Comparison of ENCODE assay signal across 10 cellular contexts in the genomic region with DNA sequence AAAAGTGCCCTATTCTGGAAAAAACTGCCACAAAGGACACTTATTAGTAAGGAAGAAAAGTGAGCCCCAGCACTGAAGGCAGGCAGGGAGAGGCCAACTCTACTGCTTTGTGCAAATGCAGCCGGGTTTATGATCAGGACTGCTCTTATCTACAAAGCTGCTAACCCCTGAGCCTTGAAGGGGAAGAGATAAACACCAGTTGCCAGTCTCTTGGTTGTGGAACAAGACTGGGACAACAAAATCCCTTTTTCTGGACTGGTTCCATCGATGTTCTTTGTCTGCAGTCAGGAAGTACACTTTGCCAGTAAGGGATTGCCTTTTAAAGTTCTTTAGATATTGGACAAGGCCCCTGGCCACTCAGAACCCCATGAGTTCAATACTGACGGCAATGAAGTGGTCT. TPM values are rescaled to one million over a fixed set of nuclear protein-coding genes. Genes with fewer than 3 reads are reported as not detected.
DNase-seq lines count a peak whose midpoint lies in the region; ATAC-seq, FAIRE-seq and TF ChIP-seq lines count a peak whose summit lies in the region.
"Had no signal": no experiment of that assay in that cellular context is flagged by ENCODE, and none has a peak within 500 bp of the region (broad histone marks: within the 10 kb centered on the region; RNA-seq: fewer than 3 reads in every experiment).

No MANE protein-coding gene starts in this region.

- no peaks in the 10 kb centered on the region for H3K9me3 Mint-ChIP-seq in stimulated activated memory B cell treated with anti-CD40 and anti-IgM and Interleukin-4, amounts not matched to agents 10 μg/mL and 1 μg/mL and 100 μg/mL, for 72 hours

- no TSS peak for BruUV-seq in K562 (replicated peaks; lab: Mats Ljungman, UMichigan)

- peaks cover 32% of the 10 kb centered on the region for H3K36me3 ChIP-seq in K562 (ENCODE audit: control insufficient read depth, insufficient read depth, low read length)
- no peaks in the 10 kb centered on the region for H3K36me3 ChIP-seq in right lobe of liver

- H3K79me2 ChIP-seq in K562 (ENCODE audit: control insufficient read depth, insufficient read depth, low read length) = peaks cover 84% of the 10 kb centered on the region

- WGBS in K562 (ENCODE audit: insufficient coverage, low coverage, missing lambda C conversion rate) = 14% methylated on average over 3 of the region's 3 CpGs
- 45% methylated on average over 3 of the region's 3 CpGs for WGBS in right lobe of liver (ENCODE audit: insufficient coverage, low coverage, low lambda C conversion rate, missing lambda C conversion rate)

- H3K4me1 Mint-ChIP-seq in stimulated activated memory B cell treated with anti-CD40 and anti-IgM and Interleukin-4, amounts not matched to agents 10 μg/mL and 1 μg/mL and 100 μg/mL, for 72 hours = peaks cover 80% of the 10 kb centered on the region

- H3K36me3 Mint-ChIP-seq in stimulated activated memory B cell treated with anti-CD40 and anti-IgM and Interleukin-4, amounts not matched to agents 10 μg/mL and 1 μg/mL and 100 μg/mL, for 72 hours = peaks cover 25% of the 10 kb centered on the region

- TF ChIP-seq RAD21 in K562 (CRISPR knock-in tag; conservative IDR thresholded peaks at IDR 0.05 in 1 of 2, IDR thresholded peaks at IDR 0.05 in 1 of 2) = 0 out of 4 replicates have a peak, but pooled peaks of 1 of the 2 experiments have one; percentile 1

- no peaks in the 10 kb centered on the region for H3K27me3 Mint-ChIP-seq in stimulated activated memory B cell treated with anti-CD40 and anti-IgM and Interleukin-4, amounts not matched to agents 10 μg/mL and 1 μg/mL and 100 μg/mL, for 72 hours

- no peak overlapping the region for H2AFZ ChIP-seq in K562 (ENCODE audit: low read depth, low read length)

- H3K4me2 ChIP-seq in K562 (ENCODE audit: insufficient read depth, low read length) = peak overlapping the region; percentile 2; the same call in 1 of the 2 replicates

- peaks cover 7 to 17% of the 10 kb centered on the region in 2 experiments; a peak in 3 of 5 replicates for H3K4me1 ChIP-seq in K562 (replicated peaks in 1 of 2; ENCODE audit: control insufficient read depth in 2 of 2, insufficient read depth in 2 of 2, low read length in 2 of 2)
- H3K4me1 ChIP-seq in right lobe of liver = peaks cover 0 to 21% (median 7%) of the 10 kb centered on the region in 4 donors

- DNase-seq in LNCaP clone FGC (ENCODE audit: low read depth) (peak; percentile 88), K562 (ENCODE audit: extremely low read depth in 1 of 4, low spot score in 3 of 4) (peak in 2 of 4 experiments; percentile 40 to 75), right lobe of liver (no peak), GM20000 (ENCODE audit: low spot score) (no peak), NCI-H1105 treated with DMSO at 0.1 percent for 48 hours (lab: John Stamatoyannopoulos, UW) (no peak), T-helper 9 cell (no peak)
- DNase-seq in activated CD8-positive, alpha-beta memory T cell treated with anti-CD3 and anti-CD28 coated beads for 24 hours = no peak
- DNase-seq: hippocampal formation had no signal

- intact Hi-C loops in K562 (cut with micrococcal nuclease) (no loop called here), right lobe of liver (cut with DNase I) (no loop called here)

- no peaks in the 10 kb centered on the region for H3K27me3 ChIP-seq in K562 (ENCODE audit: control insufficient read depth in 2 of 2, insufficient read depth in 2 of 2, low read length in 2 of 2)
- no peaks in the 10 kb centered on the region for H3K27me3 ChIP-seq in right lobe of liver

- no peak overlapping the region; a peak in 1 of 4 replicates for H3K9ac ChIP-seq in K562 (ENCODE audit: insufficient read depth in 1 of 2, low read depth in 2 of 2, low read length in 2 of 2)

- TF ChIP-seq EP300 in K562 (IDR thresholded peaks at IDR 0.05; ENCODE audit: low read length) = peak; percentile 29; the same call in 1 of the 2 replicates

- H3K9me3 ChIP-seq in K562 (replicated peaks; ENCODE audit: control insufficient read depth, insufficient read depth, low read depth, low read length) = no peaks in the 10 kb centered on the region
- H3K9me3 ChIP-seq in right lobe of liver = no peaks in the 10 kb centered on the region
- H3K9me3 ChIP-seq: HAP-1 had no signal

- peak overlapping the region; percentile 22; the same call in 2 of the 3 replicates for H3K27ac ChIP-seq in K562 (ENCODE audit: extremely low read depth, low read depth, low read length)
- H3K27ac ChIP-seq in right lobe of liver = no peak overlapping the region

- no peak overlapping the region for H3K4me3 Mint-ChIP-seq in stimulated activated memory B cell treated with anti-CD40 and anti-IgM and Interleukin-4, amounts not matched to agents 10 μg/mL and 1 μg/mL and 100 μg/mL, for 72 hours

- H3K4me3 ChIP-seq in LNCaP clone FGC (ENCODE audit: low read depth, low read length) (no peak overlapping the region), K562 (no peak overlapping the region), right lobe of liver (no peak overlapping the region)
- H3K4me3 ChIP-seq: HAP-1 had no signal

- POLR2A ChIA-PET in K562 (lab: Yijun Ruan, JAX) = interaction anchor here (0.8 to 1.8 kb wide), 7 partner anchors 11 to 1822 kb away, joined by 3 to 5 read pairs (median 3); no protein-coding TSS in a partner anchor

- peak; percentile 87 for FAIRE-seq in K562 (lab: Jason Lieb, UNC)

- TF ChIP-seq POLR2A in K562 (conservative IDR thresholded peaks at IDR 0.05) (no peak), right lobe of liver (IDR thresholded peaks at IDR 0.05) (no peak)

- CTCF ChIA-PET in K562 (lab: Yijun Ruan, JAX; ENCODE audit: low intra/inter-chr PET ratio) = no interaction called here

- TF ChIP-seq CTCF in LNCaP clone FGC (IDR thresholded peaks at IDR 0.05; ENCODE audit: control insufficient read depth, extremely low read depth, insufficient read depth) (no peak), K562 (IDR thresholded peaks at IDR 0.05 in 2 of 3, conservative IDR thresholded peaks at IDR 0.05 in 1 of 3; ENCODE audit: insufficient read depth in 2 of 3, low read depth in 1 of 3, low read length in 3 of 3) (no peak), right lobe of liver (IDR thresholded peaks at IDR 0.05) (no peak), GM20000 (IDR thresholded peaks at IDR 0.05; ENCODE audit: extremely low read depth, missing control alignments) (no peak)

- in situ Hi-C loops in K562 (cut with MboI) = no loop called here

- peak overlapping the region; percentile 76 for H3K27ac Mint-ChIP-seq in stimulated activated memory B cell treated with anti-CD40 and anti-IgM and Interleukin-4, amounts not matched to agents 10 μg/mL and 1 μg/mL and 100 μg/mL, for 72 hours

- H3K9me1 ChIP-seq in K562 (ENCODE audit: control insufficient read depth, insufficient read depth, low read length) = no peaks in the 10 kb centered on the region

- peaks cover 26% of the 10 kb centered on the region for H4K20me1 ChIP-seq in K562 (replicated peaks; ENCODE audit: control insufficient read depth, insufficient read depth, low read length)

- peak; percentile 86 for ATAC-seq in K562
- ATAC-seq in right lobe of liver = peak; percentile 35 to 71 (median 50)
- no peak for ATAC-seq in stimulated activated memory B cell treated with anti-CD40 and anti-IgM and Interleukin-4, amounts not matched to agents 10 μg/mL and 1 μg/mL and 100 μg/mL, for 72 hours

TF ChIP-seq in K562, 482 proteins besides CTCF, POLR2A, EP300 and RAD21 (continues in another document):
- TF ChIP-seq, protein P1, sequence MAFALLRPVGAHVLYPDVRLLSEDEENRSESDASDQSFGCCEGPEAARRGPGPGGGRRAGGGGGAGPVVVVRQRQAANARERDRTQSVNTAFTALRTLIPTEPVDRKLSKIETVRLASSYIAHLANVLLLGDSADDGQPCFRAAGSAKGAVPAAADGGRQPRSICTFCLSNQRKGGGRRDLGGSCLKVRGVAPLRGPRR (CRISPR knock-in tag; IDR thresholded peaks at IDR 0.05) = no peak
- no peak for TF ChIP-seq CHD1 (IDR thresholded peaks at IDR 0.05; ENCODE audit: low read length)
- TF ChIP-seq NR4A1 (CRISPR knock-in tag; IDR thresholded peaks at IDR 0.05) = no peak
- no peak for TF ChIP-seq NR4A1 (tag; IDR thresholded peaks at IDR 0.05)
- no peak for TF ChIP-seq ETS2 (tag; IDR thresholded peaks at IDR 0.05; ENCODE audit: borderline replicate concordance, poor library complexity, severe bottlenecking)
- TF ChIP-seq ZBTB8A (IDR thresholded peaks at IDR 0.05; ENCODE audit: partially characterized antibody) = no peak
- TF ChIP-seq MCM3 (IDR thresholded peaks at IDR 0.05) = no peak
- TF ChIP-seq ZNF224 (CRISPR knock-in tag; IDR thresholded peaks at IDR 0.05) = no peak
- TF ChIP-seq, protein P2, sequence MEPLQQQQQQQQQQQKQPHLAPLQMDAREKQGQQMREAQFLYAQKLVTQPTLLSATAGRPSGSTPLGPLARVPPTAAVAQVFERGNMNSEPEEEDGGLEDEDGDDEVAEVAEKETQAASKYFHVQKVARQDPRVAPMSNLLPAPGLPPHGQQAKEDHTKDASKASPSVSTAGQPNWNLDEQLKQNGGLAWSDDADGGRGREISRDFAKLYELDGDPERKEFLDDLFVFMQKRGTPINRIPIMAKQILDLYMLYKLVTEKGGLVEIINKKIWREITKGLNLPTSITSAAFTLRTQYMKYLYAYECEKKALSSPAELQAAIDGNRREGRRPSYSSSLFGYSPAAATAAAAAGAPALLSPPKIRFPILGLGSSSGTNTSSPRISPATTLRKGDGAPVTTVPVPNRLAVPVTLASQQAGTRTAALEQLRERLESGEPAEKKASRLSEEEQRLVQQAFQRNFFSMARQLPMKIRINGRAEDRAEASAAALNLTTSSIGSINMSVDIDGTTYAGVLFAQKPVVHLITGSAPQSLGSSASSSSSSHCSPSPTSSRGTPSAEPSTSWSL (CRISPR knock-in tag; IDR thresholded peaks at IDR 0.05; ENCODE audit: borderline replicate concordance) = no peak

RNA-seq across cellular contexts. Expression of a gene that starts 43.8 kb away (rescaled TPM):
- total RNA-seq in K562 (2011; cell fraction: chromatin; rRNA removed; ENCODE audit: low replicate concordance) = 190 and 209 TPM in 2 replicates
- 83.4 and 90.4 TPM in 2 replicates for total RNA-seq in K562 (2011; cell fraction: nucleolus; rRNA removed)
- 169 and 203 TPM in 2 replicates for total RNA-seq in K562 (2011; cell fraction: nucleoplasm; rRNA removed)
- 46.9 and 60.9 TPM in 2 replicates for total RNA-seq in K562 (2014; rRNA removed)
- 113 and 114 TPM in 2 replicates for total RNA-seq in K562 (2014; rRNA removed; fragmentation: Illumina TruSeq; extraction: Trizol)
- total RNA-seq in K562 (2015; rRNA removed; fragmentation: Illumina TruSeq; extraction: Trizol) = 106 and 111 TPM in 2 replicates
- total RNA-seq in K562 (2021) = 289 and 309 TPM in 2 replicates
- 240 and 308 TPM in 2 replicates for polyA plus RNA-seq in K562 (2011; rRNA removed)
- polyA plus RNA-seq in K562 (2011; cell fraction: cytosol; rRNA removed) = 264 and 290 TPM in 2 replicates
- polyA plus RNA-seq in K562 (2011; cell fraction: nucleus; rRNA removed) = 160 and 176 TPM in 2 replicates
- polyA plus RNA-seq in K562 (2012) = 213 and 306 TPM in 2 replicates
- 293 and 388 TPM in 2 replicates for polyA plus RNA-seq in K562 (2014; fragmentation: Illumina TruSeq; extraction: Trizol)
- 10 to 100 TPM; 34.3 to 45.1 TPM for polyA plus RNA-seq in K562 (2014; fragmentation: Nextera tagmentation; extraction: Ambion mirVana)
- 147 and 159 TPM in 2 replicates for polyA plus RNA-seq in K562 (2014; rRNA removed)
- 343 and 352 TPM in 2 replicates for polyA minus RNA-seq in K562 (2011; rRNA and poly(A)+ RNA removed)
- 206 and 275 TPM in 2 replicates for polyA minus RNA-seq in K562 (2011; cell fraction: cytosol; rRNA and poly(A)+ RNA removed)
- 31.1 and 59.9 TPM in 2 replicates for polyA minus RNA-seq in K562 (2011; cell fraction: nucleus; rRNA and poly(A)+ RNA removed)
- total RNA-seq in right lobe of liver = 100 to 1,000 TPM in 4 of 6 experiments, 10 to 100 TPM in 2; 85.9 to 147 (median 104) TPM
